ENCODE assay signal across 21 cellular contexts in genomic region chr19:45971260-45971902, GRCh38. TPM values are rescaled to one million over a fixed set of nuclear protein-coding genes. Genes with fewer than 3 reads are reported as not detected.
DNase-seq lines count a peak whose midpoint lies in the region; ATAC-seq and TF ChIP-seq lines count a peak whose summit lies in the region.
"Had no signal": no experiment of that assay in that cellular context is flagged by ENCODE, and none has a peak within 500 bp of the region (broad histone marks: within the 10 kb centered on the region; RNA-seq: fewer than 3 reads in every experiment).

No MANE protein-coding gene starts in this region.

- peak overlapping the region in 5 of 6 donors; percentile 56 to 97 (median 93) for H3K27ac Mint-ChIP-seq in naive B cell
- H3K27ac Mint-ChIP-seq: progenitor cell of endocrine pancreas had no signal

- BruUV-seq in mammary epithelial cell (replicated peaks; lab: Mats Ljungman, UMichigan): no TSS peak

- no peaks in the 10 kb centered on the region for H3K9me2 ChIP-seq in Karpas-422 (replicated peaks; ENCODE audit: insufficient read depth, low read length)

- no peak overlapping the region for H2AFZ ChIP-seq in mammary epithelial cell (ENCODE audit: low read depth, low read length)
- H2AFZ ChIP-seq in Karpas-422 (ENCODE audit: low read length): no peak overlapping the region
- H2AFZ ChIP-seq: hepatocyte had no signal

- peaks cover 16 to 20% (median 19%) of the 10 kb centered on the region in 3 donors for H3K4me1 Mint-ChIP-seq in naive B cell

- no peaks in the 10 kb centered on the region for H3K36me3 ChIP-seq in breast epithelium
- H3K36me3 ChIP-seq in mammary epithelial cell (ENCODE audit: insufficient read depth, low read length): no peaks in the 10 kb centered on the region
- H3K36me3 ChIP-seq in esophagus squamous epithelium: no peaks in the 10 kb centered on the region
- H3K36me3 ChIP-seq in upper lobe of right lung: no peaks in the 10 kb centered on the region
- no peaks in the 10 kb centered on the region for H3K36me3 ChIP-seq in Karpas-422 (ENCODE audit: insufficient read depth, low read length)
- H3K36me3 ChIP-seq: uterus had no signal

- TF ChIP-seq POLR2A in breast epithelium (IDR thresholded peaks at IDR 0.05) (no peak), esophagus squamous epithelium (IDR thresholded peaks at IDR 0.05) (no peak)

- peaks cover 3 to 69% of the 10 kb centered on the region in 2 donors for H3K27me3 ChIP-seq in breast epithelium
- H3K27me3 ChIP-seq in mammary epithelial cell (ENCODE audit: insufficient read depth, low read length): peaks cover 2% of the 10 kb centered on the region
- H3K27me3 ChIP-seq in esophagus squamous epithelium: peaks cover 0 to 97% (median 7%) of the 10 kb centered on the region in 4 donors
- peaks cover 57% of the 10 kb centered on the region for H3K27me3 ChIP-seq in upper lobe of right lung
- H3K27me3 ChIP-seq in Karpas-422 (ENCODE audit: low read length): no peaks in the 10 kb centered on the region

- H3K79me2 ChIP-seq in mammary epithelial cell (ENCODE audit: insufficient read depth, low read length) (no peaks in the 10 kb centered on the region), Karpas-422 (ENCODE audit: low read length) (no peaks in the 10 kb centered on the region)
- H3K79me2 ChIP-seq: hepatocyte had no signal

- H3K4me1 ChIP-seq in breast epithelium (no peaks in the 10 kb centered on the region), mammary epithelial cell (ENCODE audit: insufficient read depth, low read length) (peaks cover 3% of the 10 kb centered on the region), esophagus squamous epithelium (peaks cover 0 to 28% (median 4%) of the 10 kb centered on the region in 3 donors), upper lobe of right lung (no peaks in the 10 kb centered on the region), Karpas-422 (ENCODE audit: low read length) (peaks cover 7% of the 10 kb centered on the region)
- H3K4me1 ChIP-seq: uterus had no signal

- H3K4me3 ChIP-seq in breast epithelium: peak overlapping the region; percentile 42 to 64 (median 42)
- no peak overlapping the region for H3K4me3 ChIP-seq in mammary epithelial cell (replicated peaks in 1 of 3; ENCODE audit: insufficient read depth in 1 of 3, low read depth in 2 of 3, low read length in 3 of 3)
- H3K4me3 ChIP-seq in esophagus squamous epithelium: peak overlapping the region in 3 of 4 donors; percentile 2 to 64 (median 46)
- H3K4me3 ChIP-seq in upper lobe of right lung: peak overlapping the region; percentile 46
- no peak overlapping the region for H3K4me3 ChIP-seq in Karpas-422 (ENCODE audit: low read length)
- H3K4me3 ChIP-seq: hepatocyte had no signal

- in situ Hi-C loops in mammary epithelial cell (cut with MboI; ENCODE audit: low sequenced_read_pairs in 2 of 2): no loop called here

- DNase-seq in breast epithelium (ENCODE audit: low spot score in 2 of 2): no peak
- DNase-seq in mammary epithelial cell: no peak
- no peak for DNase-seq in esophagus squamous epithelium (lab: John Stamatoyannopoulos, UW)
- DNase-seq in naive B cell: no peak
- no peak for DNase-seq in upper lobe of right lung
- DNase-seq in activated CD4-positive, CD25-positive, alpha-beta regulatory T cell (lab: John Stamatoyannopoulos, UW): no peak
- DNase-seq in KG1 (lab: John Stamatoyannopoulos, UW): no peak
- no peak for DNase-seq in Karpas-422
- DNase-seq: amniotic stem cell, COR-L47, GF-D8, H7, kidney glomerular epithelial cell, NCI-H2171, NCI-H748 treated with DMSO at 0.1 percent for 48 hours, uterus had no signal

- peaks cover 0 to 14% of the 10 kb centered on the region in 2 donors for H3K36me3 Mint-ChIP-seq in naive B cell

- TF ChIP-seq CTCF in breast epithelium (IDR thresholded peaks at IDR 0.05): no peak
- TF ChIP-seq CTCF in mammary epithelial cell (conservative IDR thresholded peaks at IDR 0.05 in 1 of 2, IDR thresholded peaks at IDR 0.05 in 1 of 2; ENCODE audit: extremely low read depth in 1 of 2, insufficient read depth in 1 of 2, low read depth in 1 of 2, low read length in 2 of 2): no peak
- no peak for TF ChIP-seq CTCF in esophagus squamous epithelium (IDR thresholded peaks at IDR 0.05)
- no peak for TF ChIP-seq CTCF in upper lobe of right lung (IDR thresholded peaks at IDR 0.05)

- H3K4me2 ChIP-seq in mammary epithelial cell (ENCODE audit: insufficient read depth, low read depth, low read length) (no peak overlapping the region), Karpas-422 (ENCODE audit: low read depth, low read length, poor library complexity, severe bottlenecking) (no peak overlapping the region)
- H3K4me2 ChIP-seq: hepatocyte had no signal

- dilution Hi-C loops in mammary epithelial cell (cut with HindIII; ENCODE audit: low sequenced_read_pairs): no loop called here

- ATAC-seq in naive B cell (ENCODE audit: low read depth in 2 of 2) (no peak), upper lobe of right lung (peak; percentile 4)

- intact Hi-C loops in breast epithelium (cut with DNase I; ENCODE audit: low total_unique reads) (no loop called here), mammary epithelial cell (cut with micrococcal nuclease) (no loop called here), esophagus squamous epithelium (cut with DNase I) (no loop called here), upper lobe of right lung (cut with DNase I) (no loop called here)

- peaks cover 0 to 16% (median 9%) of the 10 kb centered on the region in 7 donors for H3K9me3 Mint-ChIP-seq in naive B cell
- H3K9me3 Mint-ChIP-seq: stimulated activated naive CD8-positive, alpha-beta T cell treated with anti-CD3 and anti-CD28 coated beads, Interleukin-15, Interleukin-2, amounts not matched to agents 100 ng/mL and 50 ng/mL, for 24 hours had no signal

- WGBS in mammary epithelial cell (ENCODE audit: low coverage, missing lambda C conversion rate): 44% methylated on average over 2 of the region's 11 CpGs
- 9 to 20% methylated on average over 4 to 6 of the region's 11 CpGs for WGBS in esophagus squamous epithelium, 2 donors

- H4K20me1 ChIP-seq in mammary epithelial cell (ENCODE audit: insufficient read depth, low read length) (no peaks in the 10 kb centered on the region), Karpas-422 (ENCODE audit: insufficient read depth, low read depth, low read length) (no peaks in the 10 kb centered on the region)

- H3K9me3 ChIP-seq in breast epithelium: no peaks in the 10 kb centered on the region
- no peaks in the 10 kb centered on the region for H3K9me3 ChIP-seq in mammary epithelial cell (replicated peaks; ENCODE audit: insufficient read depth, low read length)
- H3K9me3 ChIP-seq in esophagus squamous epithelium: no peaks in the 10 kb centered on the region
- H3K9me3 ChIP-seq in upper lobe of right lung: no peaks in the 10 kb centered on the region
- H3K9me3 ChIP-seq in Karpas-422 (ENCODE audit: low read length): no peaks in the 10 kb centered on the region
- H3K9me3 ChIP-seq: uterus had no signal

- CTCF ChIA-PET in mammary epithelial cell (lab: Charles Lee; ENCODE audit: low non-redundant PET): no interaction called here

- peak overlapping the region in 5 of 8 donors; percentile 14 to 89 (median 52) for H3K4me3 Mint-ChIP-seq in naive B cell

- H3K27ac ChIP-seq in breast epithelium (peak overlapping the region in 1 of 2 donors; percentile 9), mammary epithelial cell (ENCODE audit: insufficient read depth, low read depth, low read length) (no peak overlapping the region), esophagus squamous epithelium (peak overlapping the region in 2 of 4 donors; percentile 64 to 75), upper lobe of right lung (no peak overlapping the region), Karpas-422 (ENCODE audit: low read length) (no peak overlapping the region)
- H3K27ac ChIP-seq: hepatocyte had no signal

- peaks cover 60 to 85% (median 83%) of the 10 kb centered on the region in 3 donors for H3K27me3 Mint-ChIP-seq in naive B cell

- no peak overlapping the region for H3K9ac ChIP-seq in mammary epithelial cell (ENCODE audit: insufficient read depth, low read length)
- H3K9ac ChIP-seq in Karpas-422 (ENCODE audit: low read length): no peak overlapping the region

RNA-seq across cellular contexts. Expression of gene NOVA2, which starts 2.3 kb away (rescaled TPM):
- 1 to 10 TPM in 2 of 3 donors, under 1 TPM in 1; 0.59 to 3.6 (median 1.1) TPM for total RNA-seq in breast epithelium
- not detected for total RNA-seq in mammary epithelial cell
- polyA plus RNA-seq in mammary epithelial cell: 0.01 TPM
- not detected for polyA minus RNA-seq in mammary epithelial cell
- total RNA-seq in esophagus squamous epithelium: 1 to 10 TPM in 1 of 4 donors, under 1 TPM in 2, not detected in 1; 0.40 to 2.1 (median 0.44) TPM
- polyA plus RNA-seq in naive B cell (ENCODE audit: low read depth in 6 of 6): not detected
- 21.2 TPM for total RNA-seq in upper lobe of right lung
- total RNA-seq in Karpas-422 (2014; rRNA removed; shearing (Covaris generic); ENCODE audit: low replicate concordance): 0.07 TPM in 1 of 2 replicates, not detected in the other
- total RNA-seq: hepatocyte had no signal

RNA-seq across cellular contexts. Expression of gene CCDC61, which starts 23.9 kb away (rescaled TPM):
- total RNA-seq in breast epithelium: 1 to 10 TPM; 7.0 to 8.8 (median 8.3) TPM
- 10 to 100 TPM in 1 of 2 donors, 1 to 10 TPM in 1; 3.3 to 14.8 TPM for total RNA-seq in mammary epithelial cell
- polyA plus RNA-seq in mammary epithelial cell: 6.4 TPM
- polyA minus RNA-seq in mammary epithelial cell: 1.7 TPM
- 1 to 10 TPM; 5.9 to 9.5 (median 7.4) TPM for total RNA-seq in esophagus squamous epithelium
- polyA plus RNA-seq in naive B cell (ENCODE audit: low read depth in 6 of 6): 10 to 100 TPM in 1 of 6 donors, 1 to 10 TPM in 5; 4.9 to 11.9 (median 7.7) TPM
- total RNA-seq in upper lobe of right lung: 15.4 TPM
- 6.4 and 13.5 TPM in 2 replicates for total RNA-seq in Karpas-422 (2014; rRNA removed; shearing (Covaris generic); ENCODE audit: low replicate concordance)

RNA-seq across cellular contexts. Expression of gene PGLYRP1, which starts 51.5 kb away (rescaled TPM):
- total RNA-seq in breast epithelium: not detected
- total RNA-seq in mammary epithelial cell: not detected
- not detected for polyA plus RNA-seq in mammary epithelial cell
- polyA minus RNA-seq in mammary epithelial cell: not detected
- not detected for total RNA-seq in esophagus squamous epithelium
- 1 to 10 TPM in 1 of 6 donors, not detected in 5; 1.6 TPM for polyA plus RNA-seq in naive B cell (ENCODE audit: low read depth in 6 of 6)
- total RNA-seq in upper lobe of right lung: 0.58 TPM
- not detected in 2 replicates for total RNA-seq in Karpas-422 (2014; rRNA removed; shearing (Covaris generic); ENCODE audit: low replicate concordance)
- total RNA-seq: H7, hepatocyte, progenitor cell of endocrine pancreas, uterus had no signal
- polyA plus RNA-seq: AG04450, esophagus, hepatocyte had no signal

RNA-seq across cellular contexts. Expression of gene NANOS2, which starts 56.8 kb away (rescaled TPM):
- not detected for total RNA-seq in breast epithelium
- not detected for total RNA-seq in mammary epithelial cell
- not detected for polyA plus RNA-seq in mammary epithelial cell
- polyA minus RNA-seq in mammary epithelial cell: not detected
- total RNA-seq in esophagus squamous epithelium: not detected
- not detected for polyA plus RNA-seq in naive B cell (ENCODE audit: low read depth in 6 of 6)
- total RNA-seq in upper lobe of right lung: not detected
- not detected in 2 replicates for total RNA-seq in Karpas-422 (2014; rRNA removed; shearing (Covaris generic); ENCODE audit: low replicate concordance)
- total RNA-seq: H7, hepatocyte, progenitor cell of endocrine pancreas, uterus had no signal
- polyA plus RNA-seq: AG04450, esophagus, hepatocyte had no signal

Comparison
In these comparisons a context has a peak if more than half of its experiments do, and no peak if none do; other contexts are left out.
1. H3K4me3 ChIP-seq: peak in breast epithelium (3 of 3), esophagus squamous epithelium (3 of 4) and upper lobe of right lung (single experiment); none in mammary epithelial cell (0 of 3) and Karpas-422 (single experiment).